Comparison of ENCODE assay signal across 21 cellular contexts in genomic region chr12:49422038-49422575, GRCh38.
"Had no signal": no experiment of that assay in that cellular context is flagged by ENCODE, and none has a peak within 500 bp of the region (broad histone marks: within the 10 kb centered on the region; RNA-seq: fewer than 3 reads in every experiment).

No MANE protein-coding gene starts in this region.

- H3K36me3 ChIP-seq: left lung, prostate gland, thoracic aorta had no signal

- H3K27ac ChIP-seq: ascending aorta, esophagus squamous epithelium, gastroesophageal sphincter, heart left ventricle, left lung, prostate gland, spleen, thoracic aorta, vagina had no signal

- H3K4me3 ChIP-seq: ascending aorta, esophagus squamous epithelium, gastroesophageal sphincter, heart left ventricle, left lung, prostate gland, spleen, thoracic aorta, vagina had no signal

- H3K9me3 ChIP-seq: ascending aorta, esophagus squamous epithelium, gastroesophageal sphincter, heart left ventricle, left lung, prostate gland, spleen, thoracic aorta, vagina had no signal

- H3K4me1 ChIP-seq: ascending aorta, gastroesophageal sphincter, left lung, prostate gland, spleen, vagina had no signal

- ATAC-seq: activated CD4-positive, CD25-positive, alpha-beta regulatory T cell treated with anti-CD3 and anti-CD28 coated beads, Interleukin-2, amount 50 U/mL, for 24 hours; activated naive CD4-positive, alpha-beta T cell treated with anti-CD3 and anti-CD28 coated beads, Interleukin-2, amount 50 U/mL, for 72 hours; activated T-cell treated with anti-CD3 and anti-CD28 coated beads, Interleukin-2, amount 50 U/mL, for 72 hours; gastroesophageal sphincter; heart left ventricle; left lung; natural killer cell treated with Interleukin-12 subunit alpha and Interleukin-12 subunit beta and Interleukin-15 and Interleukin-18, amount 100 ng/mL, for 72 hours had no signal

- DNase-seq: activated CD4-positive, alpha-beta memory T cell treated with anti-CD3 and anti-CD28 coated beads, Interleukin-2, amount 10 ng/mL, durations not matched to agents 7 days and 5 days; activated CD4-positive, alpha-beta T cell treated with anti-CD3 and anti-CD28 coated beads, Interleukin-2, amount 10 ng/mL, durations not matched to agents 24 days and 14 days; activated gamma-delta T cell; activated T-cell treated with anti-CD3 and anti-CD28 coated beads, Interleukin-2, amount 50 U/mL, for 72 hours; central memory CD4-positive, alpha-beta T cell; effector memory CD4-positive, alpha-beta T cell; esophagus squamous epithelium; heart left ventricle; left lung; spleen; stimulated activated CD4-positive, alpha-beta T cell treated with anti-CD3 and anti-CD28 coated beads, Interleukin-4, amount 100 ng/mL, for 1 hour; stimulated activated naive CD4-positive, alpha-beta T cell; T-helper 9 cell had no signal

- H3K27me3 ChIP-seq: ascending aorta, esophagus squamous epithelium, gastroesophageal sphincter, heart left ventricle, left lung, spleen, vagina had no signal
